ENCODE assay signal across 14 cellular contexts in genomic region chr11:134226806-134227325, GRCh38. TPM values are rescaled to one million over a fixed set of nuclear protein-coding genes. Genes with fewer than 3 reads are reported as not detected.
DNase-seq lines count a peak whose midpoint lies in the region; ATAC-seq and TF ChIP-seq lines count a peak whose summit lies in the region.
"Had no signal": no experiment of that assay in that cellular context is flagged by ENCODE, and none has a peak within 500 bp of the region (broad histone marks: within the 10 kb centered on the region; RNA-seq: fewer than 3 reads in every experiment).

No MANE protein-coding gene starts in this region.

- H3K36me3 ChIP-seq in PC-3 (ENCODE audit: low read depth, low read length) = no peaks in the 10 kb centered on the region
- peaks cover 0 to 15% of the 10 kb centered on the region in 2 donors for H3K36me3 ChIP-seq in psoas muscle (ENCODE audit: insufficient read depth in 1 of 2, low read depth in 1 of 2)
- no peaks in the 10 kb centered on the region for H3K36me3 ChIP-seq in upper lobe of right lung
- H3K36me3 ChIP-seq: tibial artery had no signal

- no peak overlapping the region for H3K9ac ChIP-seq in PC-3 (ENCODE audit: low read length)

- peaks cover 86% of the 10 kb centered on the region for H3K79me2 ChIP-seq in PC-3 (ENCODE audit: low read length)

- no peaks in the 10 kb centered on the region for H3K27me3 Mint-ChIP-seq in activated CD4-positive, alpha-beta T cell treated with anti-CD3 and anti-CD28 coated beads for 36 hours
- no peaks in the 10 kb centered on the region for H3K27me3 Mint-ChIP-seq in effector memory CD8-positive, alpha-beta T cell

- 67 to 88% (median 83%) methylated on average over 5 of the region's 5 CpGs for WGBS in psoas muscle, 3 donors

- H3K36me3 Mint-ChIP-seq in activated CD4-positive, alpha-beta T cell treated with anti-CD3 and anti-CD28 coated beads for 36 hours (ENCODE audit: low read depth) = peaks cover 17% of the 10 kb centered on the region
- peaks cover 24% of the 10 kb centered on the region for H3K36me3 Mint-ChIP-seq in effector memory CD8-positive, alpha-beta T cell (ENCODE audit: insufficient read depth)

- peak overlapping the region; percentile 92 for H3K4me3 ChIP-seq in PC-3 (ENCODE audit: low read length)
- peak overlapping the region; percentile 88 for H3K4me3 ChIP-seq in psoas muscle
- no peak overlapping the region for H3K4me3 ChIP-seq in upper lobe of right lung
- H3K4me3 ChIP-seq: SJSA1 had no signal

- peaks cover 10% of the 10 kb centered on the region for H4K20me1 ChIP-seq in PC-3 (ENCODE audit: low read length)

- CTCF ChIA-PET in activated CD4-positive, alpha-beta T cell treated with anti-CD3 and anti-CD28 coated beads for 36 hours (lab: Charles Lee) = interaction anchor here (0.8 to 2.2 kb wide), 5 partner anchors 13 to 78 kb away, joined by 3 to 8 read pairs (median 4); no protein-coding TSS in a partner anchor
- CTCF ChIA-PET in PC-3 (lab: Charles Lee) = no interaction called here

- no peak overlapping the region for H2AFZ ChIP-seq in PC-3 (ENCODE audit: low read length)

- no TSS peak for BruUV-seq in PC-3 (replicated peaks; lab: Mats Ljungman, UMichigan)

- intact Hi-C loops in activated CD4-positive, alpha-beta T cell treated with anti-CD3 and anti-CD28 coated beads for 36 hours (cut with DNase I, micrococcal nuclease) = no loop called here
- intact Hi-C loops in PC-3 (cut with micrococcal nuclease) = no loop called here
- intact Hi-C loops in psoas muscle (cut with DNase I) = loop anchor here in 1 of 2 donors (2.0 kb wide), 1 partner anchor 22 kb away; no protein-coding TSS in a partner anchor
- intact Hi-C loops in upper lobe of right lung (cut with DNase I) = no loop called here

- no peak for DNase-seq in activated CD4-positive, alpha-beta T cell treated with anti-CD3 and anti-CD28 coated beads for 36 hours
- no peak for DNase-seq in activated CD4-positive, alpha-beta T cell treated with anti-CD3 and anti-CD28 coated beads for 48 hours
- DNase-seq in PC-3 (no peak), psoas muscle (no peak), NCI-H2171 (lab: John Stamatoyannopoulos, UW) (no peak), upper lobe of right lung (no peak)
- DNase-seq in effector memory CD8-positive, alpha-beta T cell = no peak
- DNase-seq: ACHN, caudate nucleus, left colon, tibial artery had no signal

- no peak overlapping the region for H3K27ac ChIP-seq in PC-3 (ENCODE audit: low read length)
- no peak overlapping the region for H3K27ac ChIP-seq in psoas muscle
- H3K27ac ChIP-seq in upper lobe of right lung = no peak overlapping the region
- H3K27ac ChIP-seq: SJSA1, tibial artery had no signal

- no peaks in the 10 kb centered on the region for H3K27me3 ChIP-seq in PC-3 (ENCODE audit: low read length)
- no peaks in the 10 kb centered on the region for H3K27me3 ChIP-seq in psoas muscle (ENCODE audit: insufficient read depth in 3 of 3, low read length in 2 of 3)
- H3K27me3 ChIP-seq in upper lobe of right lung = no peaks in the 10 kb centered on the region
- H3K27me3 ChIP-seq: SJSA1, tibial artery had no signal

- POLR2A ChIA-PET in activated CD4-positive, alpha-beta T cell treated with anti-CD3 and anti-CD28 coated beads for 36 hours (lab: Charles Lee) = no interaction called here
- POLR2A ChIA-PET in PC-3 (lab: Charles Lee; ENCODE audit: unreplicated experiment) = no interaction called here

- peaks cover 71% of the 10 kb centered on the region for H3K4me1 Mint-ChIP-seq in activated CD4-positive, alpha-beta T cell treated with anti-CD3 and anti-CD28 coated beads for 36 hours
- peaks cover 65 to 79% of the 10 kb centered on the region in 2 donors for H3K4me1 Mint-ChIP-seq in effector memory CD8-positive, alpha-beta T cell (ENCODE audit: low read depth in 2 of 2)

- H3F3A ChIP-seq in PC-3 (ENCODE audit: low read length, unreplicated experiment) = no peaks in the 10 kb centered on the region

- no peaks in the 10 kb centered on the region for H3K9me3 Mint-ChIP-seq in activated CD4-positive, alpha-beta T cell treated with anti-CD3 and anti-CD28 coated beads for 36 hours (ENCODE audit: low read depth)
- no peaks in the 10 kb centered on the region for H3K9me3 Mint-ChIP-seq in effector memory CD8-positive, alpha-beta T cell

- no peaks in the 10 kb centered on the region for H3K9me2 ChIP-seq in PC-3 (replicated peaks; ENCODE audit: low read length)

- peak overlapping the region; percentile 97 for H3K4me2 ChIP-seq in PC-3 (ENCODE audit: low read length)

- H3K4me1 ChIP-seq in PC-3 (ENCODE audit: insufficient read depth, low read length) = peaks cover 30% of the 10 kb centered on the region
- H3K4me1 ChIP-seq in psoas muscle = peaks cover 27% of the 10 kb centered on the region
- H3K4me1 ChIP-seq in upper lobe of right lung = peaks cover 51% of the 10 kb centered on the region
- H3K4me1 ChIP-seq: SJSA1 had no signal

- no peak overlapping the region for H3K27ac Mint-ChIP-seq in activated CD4-positive, alpha-beta T cell treated with anti-CD3 and anti-CD28 coated beads for 36 hours
- no peak overlapping the region for H3K27ac Mint-ChIP-seq in effector memory CD8-positive, alpha-beta T cell

- no peak for TF ChIP-seq CTCF in PC-3 (conservative IDR thresholded peaks at IDR 0.05; ENCODE audit: low read depth, low read length)
- TF ChIP-seq CTCF in psoas muscle (IDR thresholded peaks at IDR 0.05) = no peak
- no peak for TF ChIP-seq CTCF in upper lobe of right lung (IDR thresholded peaks at IDR 0.05)

- ATAC-seq in activated CD4-positive, alpha-beta T cell treated with anti-CD3 and anti-CD28 coated beads for 36 hours = no peak
- ATAC-seq in PC-3 = no peak
- ATAC-seq in effector memory CD8-positive, alpha-beta T cell (replicated peaks) = no peak
- ATAC-seq in psoas muscle = no peak
- ATAC-seq in HG03175 (IDR thresholded peaks at IDR 0.05; ENCODE audit: unreplicated experiment) = no peak
- ATAC-seq in upper lobe of right lung = no peak
- ATAC-seq: left colon had no signal

- H3K4me3 Mint-ChIP-seq in activated CD4-positive, alpha-beta T cell treated with anti-CD3 and anti-CD28 coated beads for 36 hours = peak overlapping the region; percentile 95
- H3K4me3 Mint-ChIP-seq in effector memory CD8-positive, alpha-beta T cell = peak overlapping the region; percentile 93 to 94

- H3K9me3 ChIP-seq in PC-3 (ENCODE audit: low read length) (no peaks in the 10 kb centered on the region), psoas muscle (no peaks in the 10 kb centered on the region), upper lobe of right lung (no peaks in the 10 kb centered on the region)
- H3K9me3 ChIP-seq: SJSA1, tibial artery had no signal

RNA-seq across cellular contexts. Expression of gene VPS26B, which starts 2.4 kb away (rescaled TPM):
- 10 to 100 TPM; 32.4 to 32.5 TPM for total RNA-seq in activated CD4-positive, alpha-beta T cell treated with anti-CD3 and anti-CD28 coated beads for 36 hours
- 49.2 and 53.9 TPM in 2 replicates for total RNA-seq in PC-3 (2014; rRNA removed)
- 10 to 100 TPM; 12.2 to 21.8 (median 18.5) TPM for total RNA-seq in psoas muscle
- polyA plus RNA-seq in psoas muscle = 10 to 100 TPM; 14.0 to 34.8 (median 22.7) TPM
- total RNA-seq in upper lobe of right lung = 37.2 TPM

RNA-seq across cellular contexts. Expression of gene NCAPD3, which starts 3.1 kb away (rescaled TPM):
- 10 to 100 TPM; 78.9 to 92.1 TPM for total RNA-seq in activated CD4-positive, alpha-beta T cell treated with anti-CD3 and anti-CD28 coated beads for 36 hours
- total RNA-seq in PC-3 (2014; rRNA removed) (74.5 and 85.0 TPM in 2 replicates), psoas muscle (1 to 10 TPM; 5.3 to 7.6 (median 5.7) TPM), upper lobe of right lung (17.3 TPM)
- 1 to 10 TPM; 2.8 to 8.7 (median 3.0) TPM for polyA plus RNA-seq in psoas muscle

RNA-seq across cellular contexts. Expression of gene THYN1, which starts 26.3 kb away (rescaled TPM):
- total RNA-seq in activated CD4-positive, alpha-beta T cell treated with anti-CD3 and anti-CD28 coated beads for 36 hours = 10 to 100 TPM; 75.5 to 89.5 TPM
- total RNA-seq in PC-3 (2014; rRNA removed) (56.2 and 56.6 TPM in 2 replicates), psoas muscle (10 to 100 TPM; 14.9 to 31.6 (median 16.8) TPM), upper lobe of right lung (33.8 TPM)
- 10 to 100 TPM; 20.4 to 33.5 (median 26.9) TPM for polyA plus RNA-seq in psoas muscle

RNA-seq across cellular contexts. Expression of gene ACAD8, which starts 26.5 kb away (rescaled TPM):
- total RNA-seq in activated CD4-positive, alpha-beta T cell treated with anti-CD3 and anti-CD28 coated beads for 36 hours = 10 to 100 TPM; 12.4 to 16.6 TPM
- 17.6 and 22.6 TPM in 2 replicates for total RNA-seq in PC-3 (2014; rRNA removed)
- total RNA-seq in psoas muscle = 10 to 100 TPM; 22.9 to 33.9 (median 30.1) TPM
- polyA plus RNA-seq in psoas muscle = 10 to 100 TPM; 20.4 to 34.6 (median 28.2) TPM
- 44.8 TPM for total RNA-seq in upper lobe of right lung

RNA-seq across cellular contexts. Expression of gene GLB1L3, which starts 49.3 kb away (rescaled TPM):
- 10 to 100 TPM; 11.7 to 12.2 TPM for total RNA-seq in activated CD4-positive, alpha-beta T cell treated with anti-CD3 and anti-CD28 coated beads for 36 hours
- total RNA-seq in PC-3 (2014; rRNA removed) = not detected in 2 replicates
- total RNA-seq in psoas muscle = not detected
- not detected for polyA plus RNA-seq in psoas muscle
- 0.43 TPM for total RNA-seq in upper lobe of right lung
- total RNA-seq: left colon, M059J, SJSA1 had no signal
